Comparison of ENCODE assay signal across 24 cellular contexts in the genomic region with DNA sequence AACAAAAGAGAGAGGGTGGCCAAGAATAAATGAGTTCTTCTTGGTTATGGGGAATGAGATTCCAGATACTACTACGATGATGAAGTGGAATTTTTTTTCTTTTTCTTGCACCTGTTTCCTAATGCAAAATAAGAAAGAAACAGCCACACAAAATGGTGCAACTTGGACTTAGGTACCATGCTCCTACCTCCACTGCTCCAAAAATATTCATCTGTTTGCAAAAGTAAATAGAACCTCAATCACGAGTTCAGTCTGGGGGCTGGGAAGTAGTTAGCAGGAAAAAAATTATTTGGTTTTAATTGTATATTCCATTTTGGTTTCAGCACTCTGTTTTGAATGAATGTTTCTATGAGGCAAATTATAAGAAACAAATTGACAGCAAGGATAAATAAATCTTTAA.
DNase-seq lines count a peak whose midpoint lies in the region; ATAC-seq, FAIRE-seq and TF ChIP-seq lines count a peak whose summit lies in the region.
"Had no signal": no experiment of that assay in that cellular context is flagged by ENCODE, and none has a peak within 500 bp of the region (broad histone marks: within the 10 kb centered on the region; RNA-seq: fewer than 3 reads in every experiment).

No MANE protein-coding gene starts in this region.

- peaks cover 63% of the 10 kb centered on the region for H3K4me1 Mint-ChIP-seq in brain

- POLR2A ChIA-PET in A549 (lab: Yijun Ruan, JAX): no interaction called here
- POLR2A ChIA-PET in HepG2 (lab: Yijun Ruan, JAX): no interaction called here

- CTCF ChIA-PET in A549 (lab: Yijun Ruan, JAX) (no interaction called here), HepG2 (lab: Yijun Ruan, JAX; ENCODE audit: low intra/inter-chr PET ratio, low total read pairs) (no interaction called here)

- in situ Hi-C loops in HepG2 (cut with HindIII; ENCODE audit: extremely low pct_ligation_motif_present, low pct_unique_long_range_greater_than_20kb): no loop called here

- TF ChIP-seq RAD21 in A549 (conservative IDR thresholded peaks at IDR 0.05 in 1 of 2, IDR thresholded peaks at IDR 0.05 in 1 of 2): no peak
- no peak for TF ChIP-seq RAD21 in HepG2 (CRISPR knock-in tag; IDR thresholded peaks at IDR 0.05)

- TF ChIP-seq EP300 in A549 (IDR thresholded peaks at IDR 0.05) (no peak), HepG2 (IDR thresholded peaks at IDR 0.05; ENCODE audit: low read depth in 2 of 2, low read length in 2 of 2) (peak in 1 of 2 experiments; percentile 67; a peak in 2 of 4 replicates), HepG2 (CRISPR knock-in tag; IDR thresholded peaks at IDR 0.05; ENCODE audit: borderline replicate concordance) (no peak)

- H3K4me3 ChIP-seq in A549: no peak overlapping the region
- H3K4me3 ChIP-seq in HepG2 (replicated peaks in 1 of 3; ENCODE audit: insufficient read depth in 1 of 3, low read depth in 2 of 3, low read length in 3 of 3): no peak overlapping the region; a peak in 1 of 6 replicates
- H3K4me3 ChIP-seq: BLaER1, GM12878, GM23248 had no signal

- BruUV-seq in HepG2 (replicated peaks; lab: Mats Ljungman, UMichigan): no TSS peak

- peaks cover 4% of the 10 kb centered on the region for H3K27me3 Mint-ChIP-seq in brain
- H3K27me3 Mint-ChIP-seq: B cell; CD4-positive, alpha-beta T cell had no signal

- no peak overlapping the region for H3K9ac ChIP-seq in HepG2 (ENCODE audit: insufficient read depth, low read depth, low read length)
- H3K9ac ChIP-seq: BLaER1, GM23248 had no signal

- 66% methylated on average over 2 of the region's 2 CpGs for WGBS in A549 (ENCODE audit: missing lambda C conversion rate)
- 15% methylated on average over 2 of the region's 2 CpGs for WGBS in HepG2 (ENCODE audit: low lambda C conversion rate)

- TF ChIP-seq CTCF in A549 (IDR thresholded peaks at IDR 0.05) (no peak), brain (conservative IDR thresholded peaks at IDR 0.05) (no peak), HepG2 (CRISPR knock-in tag; IDR thresholded peaks at IDR 0.05) (no peak)

- no peak overlapping the region for H3K27ac ChIP-seq in A549
- peak overlapping the region; percentile 23 for H3K27ac ChIP-seq in HepG2 (ENCODE audit: extremely low read length, insufficient read depth, low read length)
- H3K27ac ChIP-seq: BLaER1, GM23248 had no signal

- H3K79me2 ChIP-seq in HepG2 (ENCODE audit: insufficient read depth, low read length): peaks cover 71% of the 10 kb centered on the region

- H3K27me3 ChIP-seq in HepG2 (ENCODE audit: control insufficient read depth in 1 of 2, insufficient read depth in 2 of 2, low read length in 2 of 2): no peaks in the 10 kb centered on the region
- H3K27me3 ChIP-seq: BLaER1 had no signal

- peaks cover 0 to 11% (median 6%) of the 10 kb centered on the region in 5 experiments for H3K9me3 Mint-ChIP-seq in brain
- H3K9me3 Mint-ChIP-seq: CD8-positive, alpha-beta memory T cell had no signal

- TF ChIP-seq POLR2A in A549 (IDR thresholded peaks at IDR 0.05; ENCODE audit: low read length) (no peak), HepG2 (IDR thresholded peaks at IDR 0.05; ENCODE audit: insufficient read depth in 1 of 2, low read depth in 2 of 2, low read length in 2 of 2) (no peak)

- peak overlapping the region in 4 of 5 experiments; percentile 56 to 89 (median 69) for H3K27ac Mint-ChIP-seq in brain
- H3K27ac Mint-ChIP-seq: B cell; CD14-positive monocyte; CD4-positive, alpha-beta T cell; CD8-positive, alpha-beta memory T cell had no signal

- no peak for DNase-seq in A549 (ENCODE audit: low read depth in 1 of 2, low spot score in 1 of 2)
- peak; percentile 76 for DNase-seq in NCI-H69 (lab: John Stamatoyannopoulos, UW)
- DNase-seq in HepG2 (ENCODE audit: low spot score): peak; percentile 56
- DNase-seq in C1 segment of cervical spinal cord (lab: John Stamatoyannopoulos, UW): no peak
- DNase-seq: CD4-positive, alpha-beta T cell; CD8-positive, alpha-beta memory T cell; DMS 273 treated with DMSO at 0.1 percent for 48 hours; DMS79; EL; GDM1; GM23248; H7; HCEC 1CT had no signal

- H3K4me2 ChIP-seq in A549 (0 out of 3 replicates have a peak overlapping the region, but pooled peaks have one; percentile 15), HepG2 (ENCODE audit: low read depth, low read length) (peak overlapping the region; percentile 41)
- H3K4me2 ChIP-seq: BLaER1 had no signal

- intact Hi-C loops in HepG2 (cut with micrococcal nuclease; ENCODE audit: unreplicated experiment): no loop called here

- no peaks in the 10 kb centered on the region; the same call in 1 of the 2 replicates for H4K20me1 ChIP-seq in HepG2 (ENCODE audit: insufficient read depth, low read length)

- H3K9me3 ChIP-seq in A549 (no peaks in the 10 kb centered on the region), HepG2 (ENCODE audit: low read length) (no peaks in the 10 kb centered on the region)
- H3K9me3 ChIP-seq: BLaER1 had no signal

- H3K4me3 Mint-ChIP-seq in brain: peak overlapping the region in 2 of 5 experiments; percentile 12 to 17
- H3K4me3 Mint-ChIP-seq: B cell; CD14-positive monocyte; CD4-positive, alpha-beta T cell; CD8-positive, alpha-beta memory T cell had no signal

- H2AFZ ChIP-seq in HepG2 (ENCODE audit: low read length): no peak overlapping the region
- H2AFZ ChIP-seq: GM23248 had no signal

- ATAC-seq in A549 (no peak), HepG2 (peak; percentile 54; the same call in 2 of the 3 replicates), GM18870 (IDR thresholded peaks at IDR 0.05; ENCODE audit: unreplicated experiment) (no peak), GM19467 (IDR thresholded peaks at IDR 0.05; ENCODE audit: unreplicated experiment) (no peak), SK-N-SH treated with all-trans-retinoic acid at 6 μM for 48 hours (no peak)
- ATAC-seq: GM12878 had no signal

- peaks cover 9% of the 10 kb centered on the region for H3K36me3 Mint-ChIP-seq in brain

- H3K4me1 ChIP-seq in A549: no peaks in the 10 kb centered on the region
- peaks cover 31% of the 10 kb centered on the region for H3K4me1 ChIP-seq in HepG2 (ENCODE audit: insufficient read depth, low read length)
- H3K4me1 ChIP-seq: BLaER1 had no signal

- FAIRE-seq in A549 (lab: Jason Lieb, UNC) (no peak), HepG2 (lab: Jason Lieb, UNC) (no peak)
- FAIRE-seq: D721Med, GM12878, GM18507, H1 had no signal

- peaks cover 0 to 19% of the 10 kb centered on the region in 2 experiments; a peak in 1 of 5 replicates for H3K36me3 ChIP-seq in HepG2 (replicated peaks in 1 of 2; ENCODE audit: control insufficient read depth in 1 of 2, insufficient read depth in 2 of 2, low read length in 2 of 2)

TF ChIP-seq in A549, 52 proteins besides CTCF, POLR2A, EP300 and RAD21 (continues in another document):
- TF ChIP-seq FOSB (CRISPR knock-in tag; IDR thresholded peaks at IDR 0.05) (no peak), HEYL (CRISPR knock-in tag; IDR thresholded peaks at IDR 0.05) (no peak), ZNF302 (CRISPR knock-in tag; IDR thresholded peaks at IDR 0.05) (no peak), CBX8 (IDR thresholded peaks at IDR 0.05) (no peak), GATA3 (IDR thresholded peaks at IDR 0.05; ENCODE audit: borderline replicate concordance) (no peak)
- TF ChIP-seq, protein P1, sequence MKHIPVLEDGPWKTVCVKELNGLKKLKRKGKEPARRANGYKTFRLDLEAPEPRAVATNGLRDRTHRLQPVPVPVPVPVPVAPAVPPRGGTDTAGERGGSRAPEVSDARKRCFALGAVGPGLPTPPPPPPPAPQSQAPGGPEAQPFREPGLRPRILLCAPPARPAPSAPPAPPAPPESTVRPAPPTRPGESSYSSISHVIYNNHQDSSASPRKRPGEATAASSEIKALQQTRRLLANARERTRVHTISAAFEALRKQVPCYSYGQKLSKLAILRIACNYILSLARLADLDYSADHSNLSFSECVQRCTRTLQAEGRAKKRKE (CRISPR knock-in tag; IDR thresholded peaks at IDR 0.05; ENCODE audit: low read depth): no peak
- TF ChIP-seq, protein P2, sequence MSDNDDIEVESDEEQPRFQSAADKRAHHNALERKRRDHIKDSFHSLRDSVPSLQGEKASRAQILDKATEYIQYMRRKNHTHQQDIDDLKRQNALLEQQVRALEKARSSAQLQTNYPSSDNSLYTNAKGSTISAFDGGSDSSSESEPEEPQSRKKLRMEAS (IDR thresholded peaks at IDR 0.05): no peak

TF ChIP-seq in HepG2, 621 proteins besides CTCF, POLR2A, EP300 and RAD21 (continues in another document):
- TF ChIP-seq SETDB1 (CRISPR knock-in tag; IDR thresholded peaks at IDR 0.05; ENCODE audit: borderline replicate concordance) (no peak), MATR3 (CRISPR knock-in tag; IDR thresholded peaks at IDR 0.05) (no peak), ZNF367 (CRISPR knock-in tag; IDR thresholded peaks at IDR 0.05; ENCODE audit: borderline replicate concordance) (no peak), ZSCAN25 (CRISPR knock-in tag; IDR thresholded peaks at IDR 0.05) (no peak), SMAD3 (CRISPR knock-in tag; IDR thresholded peaks at IDR 0.05) (0 out of 2 replicates have a peak, but pooled peaks have one; percentile 39), GABPB1 (CRISPR knock-in tag; IDR thresholded peaks at IDR 0.05) (no peak), SCMH1 (CRISPR knock-in tag; IDR thresholded peaks at IDR 0.05; ENCODE audit: borderline replicate concordance) (no peak)

TF ChIP-seq in SK-N-SH treated with all-trans-retinoic acid at 6 μM for 48 hours, 23 proteins besides CTCF, POLR2A, EP300 and RAD21:
- no peak for TF ChIP-seq SNAI2 (CRISPR knock-in tag; IDR thresholded peaks at IDR 0.05)

Comparison
In these comparisons a context has a peak if more than half of its experiments do, and no peak if none do; other contexts are left out.
1. DNase-seq: peak in NCI-H69 (single experiment) and HepG2 (single experiment); none in A549 (0 of 2) and C1 segment of cervical spinal cord (0 of 14).